In the genomic region with DNA sequence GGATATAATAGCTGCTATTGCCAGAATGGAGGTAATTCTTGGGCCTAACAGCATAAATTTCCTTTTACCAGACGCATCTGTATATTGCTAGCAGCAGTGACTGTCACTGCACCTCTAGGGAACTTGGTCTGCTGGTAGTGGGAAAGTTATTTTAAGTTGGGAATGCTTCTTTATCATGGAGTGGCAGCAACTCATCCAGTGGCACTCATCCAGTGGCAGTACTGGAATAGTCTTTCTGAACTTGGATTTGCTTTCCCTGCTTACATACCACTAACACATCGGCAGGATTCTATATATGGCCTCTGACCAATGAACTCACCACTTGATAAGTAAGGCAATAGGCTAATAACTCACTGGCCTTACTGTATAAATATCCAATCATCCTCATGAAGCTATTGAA, we compare ENCODE assay signal across 1 cellular context.
TF ChIP-seq lines count a peak whose summit lies in the region.

No MANE protein-coding gene starts in this region.

TF ChIP-seq in GM23338, 12 proteins besides CTCF, POLR2A, EP300 and RAD21 (continued from another document):
- TF ChIP-seq, protein P1, sequence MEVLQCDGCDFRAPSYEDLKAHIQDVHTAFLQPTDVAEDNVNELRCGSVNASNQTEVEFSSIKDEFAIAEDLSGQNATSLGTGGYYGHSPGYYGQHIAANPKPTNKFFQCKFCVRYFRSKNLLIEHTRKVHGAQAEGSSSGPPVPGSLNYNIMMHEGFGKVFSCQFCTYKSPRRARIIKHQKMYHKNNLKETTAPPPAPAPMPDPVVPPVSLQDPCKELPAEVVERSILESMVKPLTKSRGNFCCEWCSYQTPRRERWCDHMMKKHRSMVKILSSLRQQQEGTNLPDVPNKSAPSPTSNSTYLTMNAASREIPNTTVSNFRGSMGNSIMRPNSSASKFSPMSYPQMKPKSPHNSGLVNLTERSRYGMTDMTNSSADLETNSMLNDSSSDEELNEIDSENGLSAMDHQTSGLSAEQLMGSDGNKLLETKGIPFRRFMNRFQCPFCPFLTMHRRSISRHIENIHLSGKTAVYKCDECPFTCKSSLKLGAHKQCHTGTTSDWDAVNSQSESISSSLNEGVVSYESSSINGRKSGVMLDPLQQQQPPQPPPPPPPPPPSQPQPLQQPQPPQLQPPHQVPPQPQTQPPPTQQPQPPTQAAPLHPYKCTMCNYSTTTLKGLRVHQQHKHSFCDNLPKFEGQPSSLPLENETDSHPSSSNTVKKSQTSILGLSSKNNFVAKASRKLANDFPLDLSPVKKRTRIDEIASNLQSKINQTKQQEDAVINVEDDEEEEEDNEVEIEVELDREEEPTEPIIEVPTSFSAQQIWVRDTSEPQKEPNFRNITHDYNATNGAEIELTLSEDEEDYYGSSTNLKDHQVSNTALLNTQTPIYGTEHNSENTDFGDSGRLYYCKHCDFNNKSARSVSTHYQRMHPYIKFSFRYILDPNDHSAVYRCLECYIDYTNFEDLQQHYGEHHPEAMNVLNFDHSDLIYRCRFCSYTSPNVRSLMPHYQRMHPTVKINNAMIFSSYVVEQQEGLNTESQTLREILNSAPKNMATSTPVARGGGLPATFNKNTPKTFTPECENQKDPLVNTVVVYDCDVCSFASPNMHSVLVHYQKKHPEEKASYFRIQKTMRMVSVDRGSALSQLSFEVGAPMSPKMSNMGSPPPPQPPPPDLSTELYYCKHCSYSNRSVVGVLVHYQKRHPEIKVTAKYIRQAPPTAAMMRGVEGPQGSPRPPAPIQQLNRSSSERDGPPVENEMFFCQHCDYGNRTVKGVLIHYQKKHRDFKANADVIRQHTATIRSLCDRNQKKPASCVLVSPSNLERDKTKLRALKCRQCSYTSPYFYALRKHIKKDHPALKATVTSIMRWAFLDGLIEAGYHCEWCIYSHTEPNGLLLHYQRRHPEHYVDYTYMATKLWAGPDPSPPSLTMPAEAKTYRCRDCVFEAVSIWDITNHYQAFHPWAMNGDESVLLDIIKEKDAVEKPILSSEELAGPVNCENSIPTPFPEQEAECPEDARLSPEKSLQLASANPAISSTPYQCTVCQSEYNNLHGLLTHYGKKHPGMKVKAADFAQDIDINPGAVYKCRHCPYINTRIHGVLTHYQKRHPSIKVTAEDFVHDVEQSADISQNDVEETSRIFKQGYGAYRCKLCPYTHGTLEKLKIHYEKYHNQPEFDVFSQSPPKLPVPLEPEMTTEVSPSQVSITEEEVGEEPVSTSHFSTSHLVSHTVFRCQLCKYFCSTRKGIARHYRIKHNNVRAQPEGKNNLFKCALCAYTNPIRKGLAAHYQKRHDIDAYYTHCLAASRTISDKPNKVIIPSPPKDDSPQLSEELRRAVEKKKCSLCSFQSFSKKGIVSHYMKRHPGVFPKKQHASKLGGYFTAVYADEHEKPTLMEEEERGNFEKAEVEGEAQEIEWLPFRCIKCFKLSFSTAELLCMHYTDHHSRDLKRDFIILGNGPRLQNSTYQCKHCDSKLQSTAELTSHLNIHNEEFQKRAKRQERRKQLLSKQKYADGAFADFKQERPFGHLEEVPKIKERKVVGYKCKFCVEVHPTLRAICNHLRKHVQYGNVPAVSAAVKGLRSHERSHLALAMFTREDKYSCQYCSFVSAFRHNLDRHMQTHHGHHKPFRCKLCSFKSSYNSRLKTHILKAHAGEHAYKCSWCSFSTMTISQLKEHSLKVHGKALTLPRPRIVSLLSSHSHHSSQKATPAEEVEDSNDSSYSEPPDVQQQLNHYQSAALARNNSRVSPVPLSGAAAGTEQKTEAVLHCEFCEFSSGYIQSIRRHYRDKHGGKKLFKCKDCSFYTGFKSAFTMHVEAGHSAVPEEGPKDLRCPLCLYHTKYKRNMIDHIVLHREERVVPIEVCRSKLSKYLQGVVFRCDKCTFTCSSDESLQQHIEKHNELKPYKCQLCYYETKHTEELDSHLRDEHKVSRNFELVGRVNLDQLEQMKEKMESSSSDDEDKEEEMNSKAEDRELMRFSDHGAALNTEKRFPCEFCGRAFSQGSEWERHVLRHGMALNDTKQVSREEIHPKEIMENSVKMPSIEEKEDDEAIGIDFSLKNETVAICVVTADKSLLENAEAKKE (CRISPR knock-in tag; IDR thresholded peaks at IDR 0.05), result no peak
- TF ChIP-seq POLR2AphosphoS5 (IDR thresholded peaks at IDR 0.05; ENCODE audit: low read depth) (no peak), STAT1 (IDR thresholded peaks at IDR 0.05; ENCODE audit: unreplicated experiment) (no peak), JUNB (IDR thresholded peaks at IDR 0.05; ENCODE audit: unreplicated experiment) (no peak), NANOG (IDR thresholded peaks at IDR 0.05; ENCODE audit: borderline replicate concordance) (no peak), ZNF114 (CRISPR knock-in tag; IDR thresholded peaks at IDR 0.05) (no peak), EZH2 (IDR thresholded peaks at IDR 0.05; ENCODE audit: low read depth, unreplicated experiment) (no peak)
- TF ChIP-seq, protein P2, sequence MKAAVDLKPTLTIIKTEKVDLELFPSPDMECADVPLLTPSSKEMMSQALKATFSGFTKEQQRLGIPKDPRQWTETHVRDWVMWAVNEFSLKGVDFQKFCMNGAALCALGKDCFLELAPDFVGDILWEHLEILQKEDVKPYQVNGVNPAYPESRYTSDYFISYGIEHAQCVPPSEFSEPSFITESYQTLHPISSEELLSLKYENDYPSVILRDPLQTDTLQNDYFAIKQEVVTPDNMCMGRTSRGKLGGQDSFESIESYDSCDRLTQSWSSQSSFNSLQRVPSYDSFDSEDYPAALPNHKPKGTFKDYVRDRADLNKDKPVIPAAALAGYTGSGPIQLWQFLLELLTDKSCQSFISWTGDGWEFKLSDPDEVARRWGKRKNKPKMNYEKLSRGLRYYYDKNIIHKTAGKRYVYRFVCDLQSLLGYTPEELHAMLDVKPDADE (IDR thresholded peaks at IDR 0.05), result no peak
